Comparison of ENCODE assay signal across 1 cellular context in genomic region chr22:41240377-41241132, GRCh38.
A peak's percentile ranks its signal among the peaks of the same experiment; 100 is the strongest.
TF ChIP-seq lines count a peak whose summit lies in the region.

Gene CHADL, minus strand, starts transcription at chr22:41240931. Its CDS starts 50 bp downstream, at chr22:41240881.

TF ChIP-seq in HepG2, 621 proteins besides CTCF, POLR2A, EP300 and RAD21 (continues in another document):
- TF ChIP-seq ATF2 (CRISPR knock-in tag; IDR thresholded peaks at IDR 0.05) (0 out of 2 replicates have a peak, but pooled peaks have one; percentile 19), HNRNPH1 (optimal IDR thresholded peaks at IDR 0.05; ENCODE audit: low read depth, low read length) (no peak), ZNF792 (CRISPR knock-in tag; IDR thresholded peaks at IDR 0.05) (no peak), MYC (CRISPR knock-in tag; IDR thresholded peaks at IDR 0.05; ENCODE audit: borderline replicate concordance) (peak; percentile 36; the same call in 1 of the 2 replicates), FLYWCH1 (CRISPR knock-in tag; IDR thresholded peaks at IDR 0.05) (no peak), HIC2 (CRISPR knock-in tag; IDR thresholded peaks at IDR 0.05; ENCODE audit: low read depth) (peak; percentile 50; the same call in 1 of the 2 replicates), KLF13 (CRISPR knock-in tag; IDR thresholded peaks at IDR 0.05) (no peak), ZNF101 (CRISPR knock-in tag; IDR thresholded peaks at IDR 0.05; ENCODE audit: borderline replicate concordance, low read depth) (no peak; the same call in 1 of the 2 replicates), KLF11 (CRISPR knock-in tag; IDR thresholded peaks at IDR 0.05) (0 out of 2 replicates have a peak, but pooled peaks have one; percentile 59), MAZ (IDR thresholded peaks at IDR 0.05; ENCODE audit: borderline replicate concordance, low read depth, low read length) (no peak), MAZ (CRISPR knock-in tag; IDR thresholded peaks at IDR 0.05; ENCODE audit: low read depth) (0 out of 2 replicates have a peak, but pooled peaks have one; percentile 37), ZNF274 (CRISPR knock-in tag; IDR thresholded peaks at IDR 0.05) (peak; percentile 31; the same call in 1 of the 2 replicates), PATZ1 (CRISPR knock-in tag; IDR thresholded peaks at IDR 0.05) (peak; percentile 80), GATAD2A (CRISPR knock-in tag; IDR thresholded peaks at IDR 0.05) (peak; percentile 20; the same call in 1 of the 2 replicates), ZNF614 (CRISPR knock-in tag; IDR thresholded peaks at IDR 0.05; ENCODE audit: borderline replicate concordance) (peak; percentile 44; the same call in 1 of the 2 replicates), ATF7-NPFF (CRISPR knock-in tag; IDR thresholded peaks at IDR 0.05; ENCODE audit: low read depth) (no peak), HDAC2 (CRISPR knock-in tag; IDR thresholded peaks at IDR 0.05) (0 out of 2 replicates have a peak, but pooled peaks have one; percentile 19), ZZZ3 (CRISPR knock-in tag; IDR thresholded peaks at IDR 0.05; ENCODE audit: borderline replicate concordance) (no peak), SPEN (CRISPR knock-in tag; IDR thresholded peaks at IDR 0.05; ENCODE audit: low read depth) (peak; percentile 32; the same call in 1 of the 2 replicates), ZNF609 (CRISPR knock-in tag; IDR thresholded peaks at IDR 0.05; ENCODE audit: borderline replicate concordance) (peak; percentile 25; the same call in 1 of the 2 replicates), HNF1B (CRISPR knock-in tag; IDR thresholded peaks at IDR 0.05) (peak; percentile 4; the same call in 1 of the 2 replicates), ZNF10 (CRISPR knock-in tag; IDR thresholded peaks at IDR 0.05; ENCODE audit: borderline replicate concordance, low read depth) (no peak), ZNF350 (CRISPR knock-in tag; IDR thresholded peaks at IDR 0.05; ENCODE audit: borderline replicate concordance, low read depth) (peak; percentile 29; the same call in 1 of the 2 replicates), SALL1 (CRISPR knock-in tag; IDR thresholded peaks at IDR 0.05) (peak; percentile 37; the same call in 1 of the 2 replicates), ZNF501 (CRISPR knock-in tag; IDR thresholded peaks at IDR 0.05) (peak; percentile 26; the same call in 1 of the 2 replicates), HIVEP1 (CRISPR knock-in tag; IDR thresholded peaks at IDR 0.05) (peak; percentile 65; the same call in 1 of the 2 replicates), PHF20 (CRISPR knock-in tag; IDR thresholded peaks at IDR 0.05) (no peak), PHF8 (CRISPR knock-in tag; IDR thresholded peaks at IDR 0.05) (peak; percentile 63), ZNF772 (CRISPR knock-in tag; IDR thresholded peaks at IDR 0.05) (0 out of 2 replicates have a peak, but pooled peaks have one; percentile 52), NONO (IDR thresholded peaks at IDR 0.05) (no peak), NONO (CRISPR knock-in tag; conservative IDR thresholded peaks at IDR 0.05) (0 out of 2 replicates have a peak, but pooled peaks have one; percentile 34), HNRNPK (IDR thresholded peaks at IDR 0.05; ENCODE audit: low read depth, low read length, poor library complexity, severe bottlenecking) (peak; percentile 29), ZBTB7B (CRISPR knock-in tag; IDR thresholded peaks at IDR 0.05) (peak; percentile 85; the same call in 1 of the 2 replicates), SMAD3 (CRISPR knock-in tag; IDR thresholded peaks at IDR 0.05) (no peak), RARA (CRISPR knock-in tag; IDR thresholded peaks at IDR 0.05) (no peak), TOE1 (CRISPR knock-in tag; IDR thresholded peaks at IDR 0.05) (no peak), ZNF883 (CRISPR knock-in tag; IDR thresholded peaks at IDR 0.05; ENCODE audit: not compliant biosample characterization) (peak; percentile 61), ZNF362 (CRISPR knock-in tag; IDR thresholded peaks at IDR 0.05; ENCODE audit: borderline replicate concordance) (peak; percentile 36; the same call in 1 of the 2 replicates), ZNF317 (CRISPR knock-in tag; IDR thresholded peaks at IDR 0.05) (peak; percentile 41; the same call in 1 of the 2 replicates), ZBTB46 (CRISPR knock-in tag; IDR thresholded peaks at IDR 0.05; ENCODE audit: borderline replicate concordance) (0 out of 2 replicates have a peak, but pooled peaks have one; percentile 40), GZF1 (CRISPR knock-in tag; IDR thresholded peaks at IDR 0.05) (0 out of 2 replicates have a peak, but pooled peaks have one; percentile 36), SP1 (IDR thresholded peaks at IDR 0.05) (no peak), SP1 (CRISPR knock-in tag; IDR thresholded peaks at IDR 0.05) (peak; percentile 19), ZGPAT (CRISPR knock-in tag; IDR thresholded peaks at IDR 0.05) (peak; percentile 61), ZNF576 (CRISPR knock-in tag; IDR thresholded peaks at IDR 0.05) (no peak), MTA1 (CRISPR knock-in tag; IDR thresholded peaks at IDR 0.05; ENCODE audit: borderline replicate concordance) (peak; percentile 64; the same call in 1 of the 2 replicates), SP4 (CRISPR knock-in tag; IDR thresholded peaks at IDR 0.05) (no peak; the same call in 1 of the 2 replicates)
